Comparison of ENCODE assay signal across 11 cellular contexts in the genomic region with DNA sequence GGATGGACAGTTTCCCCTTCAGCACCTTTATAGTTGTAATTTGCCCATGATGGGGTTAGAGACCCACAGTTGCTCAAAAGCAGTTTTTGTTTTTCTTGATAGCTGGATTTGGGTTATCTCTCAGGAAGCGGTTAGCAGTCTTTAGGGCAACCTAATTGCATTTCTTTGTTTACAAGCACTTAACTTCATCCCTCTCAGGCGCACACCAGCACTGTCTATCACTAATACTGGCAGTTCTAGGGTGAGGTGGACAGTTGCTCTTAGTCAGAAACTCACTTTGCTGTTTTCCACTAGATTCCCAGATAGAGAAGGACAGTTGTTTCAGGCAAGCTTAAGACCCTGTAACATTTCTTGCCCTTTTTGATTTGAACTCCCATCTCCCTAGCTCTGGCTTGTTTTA.
DNase-seq lines count a peak whose midpoint lies in the region; ATAC-seq and TF ChIP-seq lines count a peak whose summit lies in the region.
"Had no signal": no experiment of that assay in that cellular context is flagged by ENCODE, and none has a peak within 500 bp of the region (broad histone marks: within the 10 kb centered on the region; RNA-seq: fewer than 3 reads in every experiment).

No MANE protein-coding gene starts in this region.

- peak in 1 of 5 donors; percentile 21 for DNase-seq in CD8-positive, alpha-beta memory T cell
- no peak for DNase-seq in T-helper 17 cell
- DNase-seq in glutamatergic neuron = no peak
- DNase-seq in stimulated activated effector memory CD8-positive, alpha-beta T cell treated with anti-CD3 and anti-CD28 coated beads, Interleukin-12 subunit alpha, Interleukin-12 subunit beta, amount 100 ng/mL, for 72 hours (ENCODE audit: low spot score in 2 of 2) = no peak
- DNase-seq in COLO668 (lab: John Stamatoyannopoulos, UW; ENCODE audit: unreplicated experiment) = no peak
- DNase-seq in NCI-H1092 treated with DMSO at 0.1 percent for 48 hours (lab: John Stamatoyannopoulos, UW) = no peak
- no peak for DNase-seq in GM19238 (ENCODE audit: insufficient read length, low spot score)
- DNase-seq: Kasumi-1 had no signal

- no peaks in the 10 kb centered on the region for H3K36me3 ChIP-seq in CD8-positive, alpha-beta memory T cell (ENCODE audit: insufficient read depth, low read length)
- H3K36me3 ChIP-seq: brain microvascular endothelial cell had no signal

- peaks cover 15 to 30% (median 28%) of the 10 kb centered on the region in 3 donors for H3K4me1 Mint-ChIP-seq in CD8-positive, alpha-beta memory T cell
- H3K4me1 Mint-ChIP-seq in T-helper 17 cell = peaks cover 18% of the 10 kb centered on the region
- H3K4me1 Mint-ChIP-seq in glutamatergic neuron (ENCODE audit: low read depth, unreplicated experiment) = peaks cover 65% of the 10 kb centered on the region
- peaks cover 44% of the 10 kb centered on the region for H3K4me1 Mint-ChIP-seq in stimulated activated effector memory CD8-positive, alpha-beta T cell treated with anti-CD3 and anti-CD28 coated beads, Interleukin-12 subunit alpha, Interleukin-12 subunit beta, amount 100 ng/mL, for 72 hours

- no peak overlapping the region for H3K4me3 ChIP-seq in CD8-positive, alpha-beta memory T cell (ENCODE audit: low read length)

- no peaks in the 10 kb centered on the region for H3K9me3 Mint-ChIP-seq in CD8-positive, alpha-beta memory T cell
- H3K9me3 Mint-ChIP-seq in glutamatergic neuron (ENCODE audit: unreplicated experiment) = peaks cover 13% of the 10 kb centered on the region
- no peaks in the 10 kb centered on the region for H3K9me3 Mint-ChIP-seq in stimulated activated effector memory CD8-positive, alpha-beta T cell treated with anti-CD3 and anti-CD28 coated beads, Interleukin-12 subunit alpha, Interleukin-12 subunit beta, amount 100 ng/mL, for 72 hours

- H3K27me3 Mint-ChIP-seq in CD8-positive, alpha-beta memory T cell = peaks cover 5 to 21% of the 10 kb centered on the region in 2 donors
- H3K27me3 Mint-ChIP-seq in T-helper 17 cell (peaks cover 36% of the 10 kb centered on the region), glutamatergic neuron (ENCODE audit: unreplicated experiment) (peaks cover 15% of the 10 kb centered on the region)

- CTCF ChIA-PET in CD8-positive, alpha-beta memory T cell (lab: Charles Lee) = no interaction called here

- no peaks in the 10 kb centered on the region for H3K9me3 ChIP-seq in CD8-positive, alpha-beta memory T cell (ENCODE audit: low read length)
- no peaks in the 10 kb centered on the region for H3K9me3 ChIP-seq in T-helper 17 cell (ENCODE audit: control insufficient read depth, low read length, poor library complexity, severe bottlenecking)

- H3K36me3 Mint-ChIP-seq in CD8-positive, alpha-beta memory T cell = no peaks in the 10 kb centered on the region
- H3K36me3 Mint-ChIP-seq in T-helper 17 cell (ENCODE audit: low read depth) (no peaks in the 10 kb centered on the region), glutamatergic neuron (ENCODE audit: unreplicated experiment) (no peaks in the 10 kb centered on the region)
- H3K36me3 Mint-ChIP-seq in stimulated activated effector memory CD8-positive, alpha-beta T cell treated with anti-CD3 and anti-CD28 coated beads, Interleukin-12 subunit alpha, Interleukin-12 subunit beta, amount 100 ng/mL, for 72 hours = no peaks in the 10 kb centered on the region

- H3K27ac Mint-ChIP-seq in CD8-positive, alpha-beta memory T cell = peak overlapping the region; percentile 14 to 97 (median 81)
- H3K27ac Mint-ChIP-seq in T-helper 17 cell (peak overlapping the region; percentile 37), glutamatergic neuron (ENCODE audit: unreplicated experiment) (peak overlapping the region; percentile 96)
- H3K27ac Mint-ChIP-seq in stimulated activated effector memory CD8-positive, alpha-beta T cell treated with anti-CD3 and anti-CD28 coated beads, Interleukin-12 subunit alpha, Interleukin-12 subunit beta, amount 100 ng/mL, for 72 hours = peak overlapping the region; percentile 68

- H3K27me3 ChIP-seq in CD8-positive, alpha-beta memory T cell (ENCODE audit: insufficient read depth, low read length, poor library complexity, severe bottlenecking) = no peaks in the 10 kb centered on the region
- H3K27me3 ChIP-seq: brain microvascular endothelial cell had no signal

- H3K27ac ChIP-seq in CD8-positive, alpha-beta memory T cell (ENCODE audit: low read depth, low read length) = no peak overlapping the region

- POLR2A ChIA-PET in CD8-positive, alpha-beta memory T cell (lab: Charles Lee) = no interaction called here

- ATAC-seq in T-helper 17 cell = peak; percentile 72
- peak; percentile 59 for ATAC-seq in stimulated activated effector memory CD8-positive, alpha-beta T cell treated with anti-CD3 and anti-CD28 coated beads, Interleukin-12 subunit alpha, Interleukin-12 subunit beta, amount 100 ng/mL, for 72 hours
- ATAC-seq in HG02884 (IDR thresholded peaks at IDR 0.05; ENCODE audit: unreplicated experiment) = no peak
- ATAC-seq: HCT116 had no signal

- H3K4me1 ChIP-seq in CD8-positive, alpha-beta memory T cell (ENCODE audit: insufficient read depth, low read length) = no peaks in the 10 kb centered on the region

- no peak for TF ChIP-seq CTCF in glutamatergic neuron (IDR thresholded peaks at IDR 0.05; ENCODE audit: partially characterized antibody, unreplicated experiment)

- H3K4me3 Mint-ChIP-seq in CD8-positive, alpha-beta memory T cell = peak overlapping the region in 5 of 7 donors; percentile 20 to 49 (median 46)
- H3K4me3 Mint-ChIP-seq in T-helper 17 cell = no peak overlapping the region
- H3K4me3 Mint-ChIP-seq in glutamatergic neuron (ENCODE audit: unreplicated experiment) = no peak overlapping the region
- H3K4me3 Mint-ChIP-seq in stimulated activated effector memory CD8-positive, alpha-beta T cell treated with anti-CD3 and anti-CD28 coated beads, Interleukin-12 subunit alpha, Interleukin-12 subunit beta, amount 100 ng/mL, for 72 hours = peak overlapping the region; percentile 15

Comparison
In these comparisons a context has a peak if more than half of its experiments do, and no peak if none do; other contexts are left out.
1. H3K27ac Mint-ChIP-seq: peak in every context shown above with its lines; median percentile 96 in glutamatergic neuron; 81 in CD8-positive, alpha-beta memory T cell; 68 in stimulated activated effector memory CD8-positive, alpha-beta T cell treated with anti-CD3 and anti-CD28 coated beads, Interleukin-12 subunit alpha, Interleukin-12 subunit beta, amount 100 ng/mL, for 72 hours; 37 in T-helper 17 cell.
2. H3K4me3 Mint-ChIP-seq: peak in CD8-positive, alpha-beta memory T cell (5 of 7) and stimulated activated effector memory CD8-positive, alpha-beta T cell treated with anti-CD3 and anti-CD28 coated beads, Interleukin-12 subunit alpha, Interleukin-12 subunit beta, amount 100 ng/mL, for 72 hours (single experiment); none in T-helper 17 cell (single experiment) and glutamatergic neuron (single experiment).